Comparison of ENCODE assay signal across 10 cellular contexts in the genomic region with DNA sequence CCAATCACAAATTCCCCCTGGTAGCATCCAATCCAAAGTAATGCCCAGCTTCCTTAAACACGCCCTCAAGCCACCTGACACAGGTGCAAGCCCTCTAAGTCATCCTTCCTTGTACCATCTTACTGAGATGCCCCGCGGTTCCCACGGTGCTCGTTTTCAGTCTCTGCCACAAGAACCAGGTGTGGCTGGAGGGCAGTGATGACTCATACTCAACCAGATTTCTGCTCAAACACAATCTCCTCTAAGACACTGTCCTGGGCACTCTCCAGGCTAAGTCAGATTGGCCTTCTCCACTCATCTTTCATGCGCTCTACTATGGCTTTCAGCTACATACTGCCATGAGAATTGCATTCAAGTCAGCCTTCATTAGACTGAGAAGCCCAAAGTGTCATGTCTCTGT. TPM values are rescaled to one million over a fixed set of nuclear protein-coding genes. Genes with fewer than 3 reads are reported as not detected.
DNase-seq lines count a peak whose midpoint lies in the region; ATAC-seq and TF ChIP-seq lines count a peak whose summit lies in the region.
"Had no signal": no experiment of that assay in that cellular context is flagged by ENCODE, and none has a peak within 500 bp of the region (broad histone marks: within the 10 kb centered on the region; RNA-seq: fewer than 3 reads in every experiment).

No MANE protein-coding gene starts in this region.

- H3K4me3 ChIP-seq in Peyer's patch, result no peak overlapping the region
- H3K4me3 ChIP-seq in colonic mucosa, result no peak overlapping the region

- peak; percentile 31 for ATAC-seq in activated CD4-positive, alpha-beta T cell treated with anti-CD3 and anti-CD28 coated beads for 36 hours
- peak; percentile 41 for ATAC-seq in HG02588 (IDR thresholded peaks at IDR 0.05; ENCODE audit: unreplicated experiment)
- no peak for ATAC-seq in left cardiac atrium
- no peak for ATAC-seq in HG03025 (IDR thresholded peaks at IDR 0.05; ENCODE audit: low FRiP score, unreplicated experiment)

- H3K4me1 ChIP-seq in Peyer's patch (no peaks in the 10 kb centered on the region), colonic mucosa (no peaks in the 10 kb centered on the region)

- H3K4me3 Mint-ChIP-seq in activated CD4-positive, alpha-beta T cell treated with anti-CD3 and anti-CD28 coated beads for 36 hours, result no peak overlapping the region
- H3K4me3 Mint-ChIP-seq in progenitor cell of endocrine pancreas (ENCODE audit: low read depth), result no peak overlapping the region

- H3K27me3 ChIP-seq in Peyer's patch (no peaks in the 10 kb centered on the region), colonic mucosa (no peaks in the 10 kb centered on the region)

- peaks cover 19% of the 10 kb centered on the region for H3K36me3 Mint-ChIP-seq in activated CD4-positive, alpha-beta T cell treated with anti-CD3 and anti-CD28 coated beads for 36 hours (ENCODE audit: low read depth)
- H3K36me3 Mint-ChIP-seq in progenitor cell of endocrine pancreas (ENCODE audit: insufficient read depth), result no peaks in the 10 kb centered on the region

- peaks cover 69% of the 10 kb centered on the region for H3K4me1 Mint-ChIP-seq in activated CD4-positive, alpha-beta T cell treated with anti-CD3 and anti-CD28 coated beads for 36 hours
- no peaks in the 10 kb centered on the region for H3K4me1 Mint-ChIP-seq in progenitor cell of endocrine pancreas (ENCODE audit: low read depth)

- H3K27ac ChIP-seq in Peyer's patch, result peak overlapping the region in 1 of 4 donors; percentile 44
- no peak overlapping the region for H3K27ac ChIP-seq in colonic mucosa

- no peak overlapping the region for H3K9ac ChIP-seq in colonic mucosa (ENCODE audit: low read depth in 2 of 2, low read length in 2 of 2)

- H3K36me3 ChIP-seq in Peyer's patch, result no peaks in the 10 kb centered on the region
- no peaks in the 10 kb centered on the region for H3K36me3 ChIP-seq in colonic mucosa

- TF ChIP-seq CTCF in Peyer's patch (IDR thresholded peaks at IDR 0.05) (no peak), progenitor cell of endocrine pancreas (IDR thresholded peaks at IDR 0.05; ENCODE audit: unreplicated experiment) (no peak), colonic mucosa (IDR thresholded peaks at IDR 0.05) (no peak)

- CTCF ChIA-PET in activated CD4-positive, alpha-beta T cell treated with anti-CD3 and anti-CD28 coated beads for 36 hours (lab: Charles Lee), result no interaction called here

- H3K27me3 Mint-ChIP-seq in activated CD4-positive, alpha-beta T cell treated with anti-CD3 and anti-CD28 coated beads for 36 hours, result no peaks in the 10 kb centered on the region
- peaks cover 2% of the 10 kb centered on the region for H3K27me3 Mint-ChIP-seq in progenitor cell of endocrine pancreas

- H3K27ac Mint-ChIP-seq in activated CD4-positive, alpha-beta T cell treated with anti-CD3 and anti-CD28 coated beads for 36 hours, result no peak overlapping the region
- peak overlapping the region; percentile 42 for H3K27ac Mint-ChIP-seq in progenitor cell of endocrine pancreas

- intact Hi-C loops in activated CD4-positive, alpha-beta T cell treated with anti-CD3 and anti-CD28 coated beads for 36 hours (cut with DNase I, micrococcal nuclease), result no loop called here
- intact Hi-C loops in left cardiac atrium (cut with DNase I), result no loop called here
- intact Hi-C loops in colonic mucosa (cut with DNase I), result loop anchor here (5.0 kb wide), 1 partner anchor 337 kb away; no protein-coding TSS in a partner anchor

- H3K9me3 ChIP-seq in Peyer's patch (no peaks in the 10 kb centered on the region), colonic mucosa (no peaks in the 10 kb centered on the region)

- POLR2A ChIA-PET in activated CD4-positive, alpha-beta T cell treated with anti-CD3 and anti-CD28 coated beads for 36 hours (lab: Charles Lee), result no interaction called here

- H3K9me3 Mint-ChIP-seq in activated CD4-positive, alpha-beta T cell treated with anti-CD3 and anti-CD28 coated beads for 36 hours (ENCODE audit: low read depth), result no peaks in the 10 kb centered on the region
- H3K9me3 Mint-ChIP-seq in progenitor cell of endocrine pancreas (ENCODE audit: low read depth), result peaks cover 21% of the 10 kb centered on the region

- no peak for TF ChIP-seq POLR2A in Peyer's patch (IDR thresholded peaks at IDR 0.05)

- peak; percentile 51 for DNase-seq in activated CD4-positive, alpha-beta T cell treated with anti-CD3 and anti-CD28 coated beads for 36 hours
- no peak for DNase-seq in activated CD4-positive, alpha-beta T cell treated with anti-CD3 and anti-CD28 coated beads for 1 hour
- DNase-seq in Peyer's patch, result peak in 2 of 3 donors; percentile 55 to 66
- no peak for DNase-seq in progenitor cell of endocrine pancreas (ENCODE audit: low spot score, unreplicated experiment)
- no peak for DNase-seq in left cardiac atrium
- DNase-seq in colonic mucosa, result no peak
- DNase-seq: ACHN, mesenchymal stem cell had no signal

RNA-seq across cellular contexts. Expression of a gene that starts 3.5 kb away (rescaled TPM):
- 10 to 100 TPM; 68.8 to 85.1 TPM for total RNA-seq in activated CD4-positive, alpha-beta T cell treated with anti-CD3 and anti-CD28 coated beads for 36 hours
- total RNA-seq in Peyer's patch (10 to 100 TPM in 2 of 4 donors, 1 to 10 TPM in 2; 8.8 to 27.2 (median 13.3) TPM), progenitor cell of endocrine pancreas (16.8 and 19.2 TPM in 2 replicates), left cardiac atrium (10 to 100 TPM; 28.6 to 39.5 TPM), colonic mucosa (10 to 100 TPM; 57.8 to 77.3 TPM)

Comparison
In these comparisons a context has a peak if more than half of its experiments do, and no peak if none do; other contexts are left out.
1. DNase-seq: peak in activated CD4-positive, alpha-beta T cell treated with anti-CD3 and anti-CD28 coated beads for 36 hours (single experiment) and Peyer's patch (2 of 3); none in activated CD4-positive, alpha-beta T cell treated with anti-CD3 and anti-CD28 coated beads for 1 hour (single experiment), progenitor cell of endocrine pancreas (single experiment), left cardiac atrium (single experiment) and colonic mucosa (single experiment).
2. ATAC-seq: peak in activated CD4-positive, alpha-beta T cell treated with anti-CD3 and anti-CD28 coated beads for 36 hours (single experiment) and HG02588 (single experiment); none in left cardiac atrium (0 of 2) and HG03025 (single experiment).